ENCODE assay signal across 9 cellular contexts in the genomic region with DNA sequence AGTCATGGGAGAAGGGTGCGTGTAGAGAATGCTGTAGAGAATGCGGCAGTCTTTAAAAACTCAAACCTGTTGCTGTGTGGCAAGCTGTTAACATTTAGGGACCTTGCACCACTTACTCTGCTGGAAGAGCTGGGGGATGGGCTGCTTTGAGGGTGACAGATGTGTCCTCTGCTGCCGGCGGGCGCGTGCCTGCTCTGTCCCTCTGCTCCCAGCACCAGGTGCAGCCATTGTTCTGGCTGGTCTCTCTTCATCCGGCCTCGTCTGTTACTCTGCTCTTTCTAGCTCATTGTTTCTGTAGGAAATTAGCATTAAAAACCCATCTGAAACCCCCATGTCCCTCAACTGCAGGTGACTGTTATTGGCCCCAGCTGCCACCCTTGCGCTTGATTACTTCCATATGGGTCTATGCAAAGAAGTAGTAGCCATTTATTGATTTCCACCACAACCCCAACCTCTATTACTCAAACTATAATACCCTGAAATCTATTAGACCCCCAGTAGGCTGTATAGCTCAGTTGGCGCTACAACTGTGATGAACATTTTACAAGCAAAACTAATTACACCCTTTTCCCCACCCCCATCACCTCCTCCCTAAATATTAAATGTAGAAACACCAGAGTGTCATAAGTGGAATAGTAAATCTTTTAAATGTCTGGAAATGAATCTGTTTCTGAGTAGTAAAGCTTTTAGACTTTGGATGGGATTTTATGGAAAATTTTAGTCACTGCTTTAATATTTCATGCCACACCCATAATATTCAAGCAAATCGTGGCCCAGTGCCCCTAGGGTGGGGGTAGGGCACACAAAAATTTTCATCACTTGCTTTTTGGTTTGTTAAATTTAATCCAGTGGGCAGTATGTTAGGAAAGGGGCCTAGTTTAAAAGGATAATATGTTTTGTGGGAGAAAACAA.
DNase-seq lines count a peak whose midpoint lies in the region; ATAC-seq, FAIRE-seq and TF ChIP-seq lines count a peak whose summit lies in the region.
"Had no signal": no experiment of that assay in that cellular context is flagged by ENCODE, and none has a peak within 500 bp of the region (broad histone marks: within the 10 kb centered on the region; RNA-seq: fewer than 3 reads in every experiment).

No MANE protein-coding gene starts in this region.

- TF ChIP-seq CTCF in cardiac muscle cell (IDR thresholded peaks at IDR 0.05; ENCODE audit: low read depth, low read length), result no peak

- no peaks in the 10 kb centered on the region for H3K36me3 ChIP-seq in cardiac muscle cell

- H3K27me3 ChIP-seq in cardiac muscle cell, result no peaks in the 10 kb centered on the region

- peaks cover 6% of the 10 kb centered on the region for H3K36me3 Mint-ChIP-seq in stimulated activated memory B cell treated with anti-CD40 and anti-IgM and Interleukin-4, amounts not matched to agents 10 μg/mL and 1 μg/mL and 100 μg/mL, for 72 hours

- H3K27me3 Mint-ChIP-seq in stimulated activated memory B cell treated with anti-CD40 and anti-IgM and Interleukin-4, amounts not matched to agents 10 μg/mL and 1 μg/mL and 100 μg/mL, for 72 hours, result no peaks in the 10 kb centered on the region

- peaks cover 47% of the 10 kb centered on the region for H3K4me1 ChIP-seq in cardiac muscle cell (ENCODE audit: low read depth)

- H3K27ac ChIP-seq in cardiac muscle cell, result peak overlapping the region; percentile 83
- H3K27ac ChIP-seq: HL-60 had no signal

- ATAC-seq in HG02610 (IDR thresholded peaks at IDR 0.05; ENCODE audit: unreplicated experiment), result peak; percentile 53
- ATAC-seq in stimulated activated memory B cell treated with anti-CD40 and anti-IgM and Interleukin-4, amounts not matched to agents 10 μg/mL and 1 μg/mL and 100 μg/mL, for 72 hours, result peak; percentile 51
- no peak for ATAC-seq in GM21423 (IDR thresholded peaks at IDR 0.05; ENCODE audit: unreplicated experiment)

- DNase-seq in NCI-H748 treated with DMSO at 0.1 percent for 48 hours (lab: John Stamatoyannopoulos, UW) (peak; percentile 95), cardiac muscle cell (ENCODE audit: low read depth in 1 of 2, low spot score in 1 of 2) (peak in 1 of 2 donors; percentile 68), ACHN (no peak), urothelium cell line (ENCODE audit: low spot score) (no peak), inferior parietal cortex (ENCODE audit: extremely low spot score) (no peak)

- H3K27ac Mint-ChIP-seq in stimulated activated memory B cell treated with anti-CD40 and anti-IgM and Interleukin-4, amounts not matched to agents 10 μg/mL and 1 μg/mL and 100 μg/mL, for 72 hours, result peak overlapping the region; percentile 46

- FAIRE-seq in urothelium cell line (lab: Jason Lieb, UNC), result no peak

- H3K4me1 Mint-ChIP-seq in stimulated activated memory B cell treated with anti-CD40 and anti-IgM and Interleukin-4, amounts not matched to agents 10 μg/mL and 1 μg/mL and 100 μg/mL, for 72 hours, result peaks cover 49% of the 10 kb centered on the region

- H3K9me3 ChIP-seq in cardiac muscle cell (ENCODE audit: low read depth), result no peaks in the 10 kb centered on the region

- in situ Hi-C loops in ACHN (cut with HindIII; ENCODE audit: low pct_ligation_motif_present, low pct_unique_long_range_greater_than_20kb, low sequenced_read_pairs), result no loop called here

- no peak overlapping the region for H3K4me3 ChIP-seq in cardiac muscle cell

- H3K4me3 Mint-ChIP-seq in stimulated activated memory B cell treated with anti-CD40 and anti-IgM and Interleukin-4, amounts not matched to agents 10 μg/mL and 1 μg/mL and 100 μg/mL, for 72 hours, result peak overlapping the region; percentile 13

- H3K9me3 Mint-ChIP-seq in stimulated activated memory B cell treated with anti-CD40 and anti-IgM and Interleukin-4, amounts not matched to agents 10 μg/mL and 1 μg/mL and 100 μg/mL, for 72 hours, result no peaks in the 10 kb centered on the region
